Comparison of ENCODE assay signal across 1 cellular context in the genomic region with DNA sequence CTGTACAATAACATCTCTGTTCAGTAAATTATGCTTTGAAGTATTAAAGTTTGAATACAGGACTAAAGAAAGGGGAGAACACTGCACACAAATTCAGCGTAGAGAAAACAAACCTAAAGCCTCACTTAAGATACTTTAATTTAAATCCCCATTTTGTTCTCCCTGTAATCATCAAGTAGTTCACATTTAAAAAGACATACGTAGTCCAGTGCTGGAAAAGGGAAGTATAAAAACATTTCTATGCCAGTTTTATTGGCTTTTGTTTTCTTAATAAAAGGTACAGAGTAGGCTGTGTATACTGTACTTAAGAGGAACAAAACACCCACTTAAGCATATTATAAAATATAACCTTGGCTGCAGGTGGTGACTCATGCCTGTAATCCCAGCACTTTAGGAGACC.
TF ChIP-seq lines count a peak whose summit lies in the region.

No MANE protein-coding gene starts in this region.

TF ChIP-seq in GM23338, 12 proteins besides CTCF, POLR2A, EP300 and RAD21 (continued from another document):
- TF ChIP-seq, protein P1, sequence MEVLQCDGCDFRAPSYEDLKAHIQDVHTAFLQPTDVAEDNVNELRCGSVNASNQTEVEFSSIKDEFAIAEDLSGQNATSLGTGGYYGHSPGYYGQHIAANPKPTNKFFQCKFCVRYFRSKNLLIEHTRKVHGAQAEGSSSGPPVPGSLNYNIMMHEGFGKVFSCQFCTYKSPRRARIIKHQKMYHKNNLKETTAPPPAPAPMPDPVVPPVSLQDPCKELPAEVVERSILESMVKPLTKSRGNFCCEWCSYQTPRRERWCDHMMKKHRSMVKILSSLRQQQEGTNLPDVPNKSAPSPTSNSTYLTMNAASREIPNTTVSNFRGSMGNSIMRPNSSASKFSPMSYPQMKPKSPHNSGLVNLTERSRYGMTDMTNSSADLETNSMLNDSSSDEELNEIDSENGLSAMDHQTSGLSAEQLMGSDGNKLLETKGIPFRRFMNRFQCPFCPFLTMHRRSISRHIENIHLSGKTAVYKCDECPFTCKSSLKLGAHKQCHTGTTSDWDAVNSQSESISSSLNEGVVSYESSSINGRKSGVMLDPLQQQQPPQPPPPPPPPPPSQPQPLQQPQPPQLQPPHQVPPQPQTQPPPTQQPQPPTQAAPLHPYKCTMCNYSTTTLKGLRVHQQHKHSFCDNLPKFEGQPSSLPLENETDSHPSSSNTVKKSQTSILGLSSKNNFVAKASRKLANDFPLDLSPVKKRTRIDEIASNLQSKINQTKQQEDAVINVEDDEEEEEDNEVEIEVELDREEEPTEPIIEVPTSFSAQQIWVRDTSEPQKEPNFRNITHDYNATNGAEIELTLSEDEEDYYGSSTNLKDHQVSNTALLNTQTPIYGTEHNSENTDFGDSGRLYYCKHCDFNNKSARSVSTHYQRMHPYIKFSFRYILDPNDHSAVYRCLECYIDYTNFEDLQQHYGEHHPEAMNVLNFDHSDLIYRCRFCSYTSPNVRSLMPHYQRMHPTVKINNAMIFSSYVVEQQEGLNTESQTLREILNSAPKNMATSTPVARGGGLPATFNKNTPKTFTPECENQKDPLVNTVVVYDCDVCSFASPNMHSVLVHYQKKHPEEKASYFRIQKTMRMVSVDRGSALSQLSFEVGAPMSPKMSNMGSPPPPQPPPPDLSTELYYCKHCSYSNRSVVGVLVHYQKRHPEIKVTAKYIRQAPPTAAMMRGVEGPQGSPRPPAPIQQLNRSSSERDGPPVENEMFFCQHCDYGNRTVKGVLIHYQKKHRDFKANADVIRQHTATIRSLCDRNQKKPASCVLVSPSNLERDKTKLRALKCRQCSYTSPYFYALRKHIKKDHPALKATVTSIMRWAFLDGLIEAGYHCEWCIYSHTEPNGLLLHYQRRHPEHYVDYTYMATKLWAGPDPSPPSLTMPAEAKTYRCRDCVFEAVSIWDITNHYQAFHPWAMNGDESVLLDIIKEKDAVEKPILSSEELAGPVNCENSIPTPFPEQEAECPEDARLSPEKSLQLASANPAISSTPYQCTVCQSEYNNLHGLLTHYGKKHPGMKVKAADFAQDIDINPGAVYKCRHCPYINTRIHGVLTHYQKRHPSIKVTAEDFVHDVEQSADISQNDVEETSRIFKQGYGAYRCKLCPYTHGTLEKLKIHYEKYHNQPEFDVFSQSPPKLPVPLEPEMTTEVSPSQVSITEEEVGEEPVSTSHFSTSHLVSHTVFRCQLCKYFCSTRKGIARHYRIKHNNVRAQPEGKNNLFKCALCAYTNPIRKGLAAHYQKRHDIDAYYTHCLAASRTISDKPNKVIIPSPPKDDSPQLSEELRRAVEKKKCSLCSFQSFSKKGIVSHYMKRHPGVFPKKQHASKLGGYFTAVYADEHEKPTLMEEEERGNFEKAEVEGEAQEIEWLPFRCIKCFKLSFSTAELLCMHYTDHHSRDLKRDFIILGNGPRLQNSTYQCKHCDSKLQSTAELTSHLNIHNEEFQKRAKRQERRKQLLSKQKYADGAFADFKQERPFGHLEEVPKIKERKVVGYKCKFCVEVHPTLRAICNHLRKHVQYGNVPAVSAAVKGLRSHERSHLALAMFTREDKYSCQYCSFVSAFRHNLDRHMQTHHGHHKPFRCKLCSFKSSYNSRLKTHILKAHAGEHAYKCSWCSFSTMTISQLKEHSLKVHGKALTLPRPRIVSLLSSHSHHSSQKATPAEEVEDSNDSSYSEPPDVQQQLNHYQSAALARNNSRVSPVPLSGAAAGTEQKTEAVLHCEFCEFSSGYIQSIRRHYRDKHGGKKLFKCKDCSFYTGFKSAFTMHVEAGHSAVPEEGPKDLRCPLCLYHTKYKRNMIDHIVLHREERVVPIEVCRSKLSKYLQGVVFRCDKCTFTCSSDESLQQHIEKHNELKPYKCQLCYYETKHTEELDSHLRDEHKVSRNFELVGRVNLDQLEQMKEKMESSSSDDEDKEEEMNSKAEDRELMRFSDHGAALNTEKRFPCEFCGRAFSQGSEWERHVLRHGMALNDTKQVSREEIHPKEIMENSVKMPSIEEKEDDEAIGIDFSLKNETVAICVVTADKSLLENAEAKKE (CRISPR knock-in tag; IDR thresholded peaks at IDR 0.05) = no peak
